ENCODE assay signal across 8 cellular contexts in genomic region chrX:48937065-48937907, GRCh38. TPM values are rescaled to one million over a fixed set of nuclear protein-coding genes. Genes with fewer than 3 reads are reported as not detected.
DNase-seq lines count a peak whose midpoint lies in the region; ATAC-seq and TF ChIP-seq lines count a peak whose summit lies in the region.

No MANE protein-coding gene starts in this region.

- peaks cover 48% of the 10 kb centered on the region for H3K4me1 Mint-ChIP-seq in CD14-positive monocyte
- H3K4me1 Mint-ChIP-seq in activated CD4-positive, alpha-beta T cell treated with anti-CD3 and anti-CD28 coated beads for 36 hours, result peaks cover 81% of the 10 kb centered on the region

- H3K27ac ChIP-seq in duodenal mucosa (ENCODE audit: low read depth, low read length), result peak overlapping the region; percentile 42

- DNase-seq in CD14-positive monocyte (ENCODE audit: low spot score) (peak; percentile 69), pons (ENCODE audit: low spot score) (peak; percentile 16), COR-L47 (lab: John Stamatoyannopoulos, UW) (no peak), HCEC 1CT (no peak)
- DNase-seq in activated CD4-positive, alpha-beta T cell treated with anti-CD3 and anti-CD28 coated beads for 36 hours, result peak; percentile 93

- peak; percentile 64 for ATAC-seq in GM19463 (IDR thresholded peaks at IDR 0.05; ENCODE audit: unreplicated experiment)
- ATAC-seq in HG03565 (IDR thresholded peaks at IDR 0.05; ENCODE audit: unreplicated experiment), result peak; percentile 37
- ATAC-seq in activated CD4-positive, alpha-beta T cell treated with anti-CD3 and anti-CD28 coated beads for 36 hours, result peak; percentile 61

- H3K36me3 Mint-ChIP-seq in CD14-positive monocyte, result peaks cover 37 to 57% of the 10 kb centered on the region in 2 donors
- peaks cover 70% of the 10 kb centered on the region for H3K36me3 Mint-ChIP-seq in activated CD4-positive, alpha-beta T cell treated with anti-CD3 and anti-CD28 coated beads for 36 hours (ENCODE audit: low read depth)

- peaks cover 49 to 51% of the 10 kb centered on the region in 2 donors for H3K4me1 ChIP-seq in duodenal mucosa (ENCODE audit: control insufficient read depth in 1 of 2, insufficient read depth in 2 of 2, low read length in 2 of 2)

- peak overlapping the region; percentile 54 to 60 for H3K4me3 Mint-ChIP-seq in CD14-positive monocyte
- peak overlapping the region; percentile 64 for H3K4me3 Mint-ChIP-seq in activated CD4-positive, alpha-beta T cell treated with anti-CD3 and anti-CD28 coated beads for 36 hours

- H3K36me3 ChIP-seq in duodenal mucosa (ENCODE audit: control insufficient read depth in 1 of 2, insufficient read depth in 2 of 2, low read length in 2 of 2), result peaks cover 6 to 29% of the 10 kb centered on the region in 2 donors

- peak overlapping the region in 1 of 2 donors; percentile 18 for H3K9ac ChIP-seq in duodenal mucosa (ENCODE audit: low read depth in 1 of 2, low read length in 2 of 2)

- H3K9me3 ChIP-seq in duodenal mucosa (ENCODE audit: control insufficient read depth in 1 of 2, low read length in 2 of 2), result no peaks in the 10 kb centered on the region

- peak overlapping the region; percentile 92 to 95 (median 93) for H3K27ac Mint-ChIP-seq in CD14-positive monocyte
- H3K27ac Mint-ChIP-seq in activated CD4-positive, alpha-beta T cell treated with anti-CD3 and anti-CD28 coated beads for 36 hours, result peak overlapping the region; percentile 96

- POLR2A ChIA-PET in activated CD4-positive, alpha-beta T cell treated with anti-CD3 and anti-CD28 coated beads for 36 hours (lab: Charles Lee), result interaction anchor here (0.6 to 5.3 kb wide), 12 partner anchors 13 to 306 kb away, joined by 3 to 86 read pairs (median 6); partner anchors contain the start of genes OTUD5, PIM2, PQBP1 and SLC35A2

- H3K27me3 ChIP-seq in duodenal mucosa (ENCODE audit: control insufficient read depth in 1 of 2, insufficient read depth in 2 of 2, low read length in 2 of 2), result no peaks in the 10 kb centered on the region

- peaks cover 0 to 3% (median 0%) of the 10 kb centered on the region in 7 donors for H3K9me3 Mint-ChIP-seq in CD14-positive monocyte
- H3K9me3 Mint-ChIP-seq in activated CD4-positive, alpha-beta T cell treated with anti-CD3 and anti-CD28 coated beads for 36 hours (ENCODE audit: low read depth), result no peaks in the 10 kb centered on the region

- H3K27me3 Mint-ChIP-seq in CD14-positive monocyte (ENCODE audit: low read depth in 3 of 3), result peaks cover 0 to 1% (median 1%) of the 10 kb centered on the region in 3 donors
- no peaks in the 10 kb centered on the region for H3K27me3 Mint-ChIP-seq in activated CD4-positive, alpha-beta T cell treated with anti-CD3 and anti-CD28 coated beads for 36 hours

- TF ChIP-seq CTCF in CD14-positive monocyte (IDR thresholded peaks at IDR 0.05), result peak; percentile 54

- intact Hi-C loops in CD14-positive monocyte (cut with micrococcal nuclease), result no loop called here
- intact Hi-C loops in activated CD4-positive, alpha-beta T cell treated with anti-CD3 and anti-CD28 coated beads for 36 hours (cut with DNase I, micrococcal nuclease), result loop anchor here (1.0 to 5.0 kb wide), 6 partner anchors 18 to 335 kb away; partner anchors contain the start of gene PIM2 (in 2 of the 2)

- peak overlapping the region in 1 of 2 donors; percentile 30 for H3K4me3 ChIP-seq in duodenal mucosa (ENCODE audit: low read depth in 1 of 2, low read length in 2 of 2)

- CTCF ChIA-PET in activated CD4-positive, alpha-beta T cell treated with anti-CD3 and anti-CD28 coated beads for 36 hours (lab: Charles Lee), result interaction anchor here (0.6 to 2.3 kb wide), 8 partner anchors 9 to 218 kb away, joined by 3 to 17 read pairs (median 3); partner anchors contain the start of genes PIM2 and SLC35A2

RNA-seq across cellular contexts. Expression of gene PIM2, which starts 18.5 kb away (rescaled TPM):
- polyA plus RNA-seq in CD14-positive monocyte, result 1 to 10 TPM; 6.7 to 9.9 TPM
- 100 to 1,000 TPM; 320 TPM for total RNA-seq in activated CD4-positive, alpha-beta T cell treated with anti-CD3 and anti-CD28 coated beads for 36 hours

RNA-seq across cellular contexts. Expression of gene OTUD5, which starts 20.1 kb away (rescaled TPM):
- polyA plus RNA-seq in CD14-positive monocyte, result 10 to 100 TPM in 1 of 2 donors, 1 to 10 TPM in 1; 8.4 to 12.4 TPM
- total RNA-seq in activated CD4-positive, alpha-beta T cell treated with anti-CD3 and anti-CD28 coated beads for 36 hours, result 10 to 100 TPM; 68.0 to 98.1 TPM

RNA-seq across cellular contexts. Expression of gene SLC35A2, which starts 25.8 kb away (rescaled TPM):
- 10 to 100 TPM; 18.4 to 21.6 TPM for polyA plus RNA-seq in CD14-positive monocyte
- 10 to 100 TPM; 19.7 to 20.3 TPM for total RNA-seq in activated CD4-positive, alpha-beta T cell treated with anti-CD3 and anti-CD28 coated beads for 36 hours

RNA-seq across cellular contexts. Expression of gene KCND1, which starts 34.4 kb away (rescaled TPM):
- not detected for polyA plus RNA-seq in CD14-positive monocyte
- 1 to 10 TPM; 2.5 to 2.8 TPM for total RNA-seq in activated CD4-positive, alpha-beta T cell treated with anti-CD3 and anti-CD28 coated beads for 36 hours

RNA-seq across cellular contexts. Expression of gene PQBP1, which starts 39.6 kb away (rescaled TPM):
- 10 to 100 TPM; 71.7 to 78.3 TPM for polyA plus RNA-seq in CD14-positive monocyte
- 10 to 100 TPM; 73.4 to 75.3 TPM for total RNA-seq in activated CD4-positive, alpha-beta T cell treated with anti-CD3 and anti-CD28 coated beads for 36 hours

Comparison
In these comparisons a context has a peak if more than half of its experiments do, and no peak if none do; other contexts are left out.
1. DNase-seq: peak in CD14-positive monocyte (single experiment), activated CD4-positive, alpha-beta T cell treated with anti-CD3 and anti-CD28 coated beads for 36 hours (single experiment) and pons (single experiment); none in COR-L47 (single experiment) and HCEC 1CT (single experiment).
2. intact Hi-C loops: an anchor here in activated CD4-positive, alpha-beta T cell treated with anti-CD3 and anti-CD28 coated beads for 36 hours (1.0 to 5.0 kb wide); none called in CD14-positive monocyte.
3. Peak in every context shown above with its lines, with median percentiles within 50 percentile points of each other: ATAC-seq.